8 cellular contexts compared by ENCODE assay signal in genomic region chr17:73091770-73092517, GRCh38. TPM values are rescaled to one million over a fixed set of nuclear protein-coding genes. Genes with fewer than 3 reads are reported as not detected.
DNase-seq lines count a peak whose midpoint lies in the region; ATAC-seq and TF ChIP-seq lines count a peak whose summit lies in the region.

No MANE protein-coding gene starts in this region.

- H3K9me3 ChIP-seq in Loucy (ENCODE audit: insufficient read depth, low read depth, low read length) = no peaks in the 10 kb centered on the region
- H3K9me3 ChIP-seq in osteoblast (ENCODE audit: low read depth, low read length) = no peaks in the 10 kb centered on the region

- peaks cover 4% of the 10 kb centered on the region for H3K27me3 Mint-ChIP-seq in activated T-helper 1 cell treated with anti-CD3 and anti-CD28 coated beads, Interleukin-12 subunit alpha, Interleukin-12 subunit beta, Interleukin-2, Interleukin-4 antibody, amounts not matched to agents 30 ng/mL and 10 ng/mL and 1 ng/mL, durations not matched to agents 14 hours and 24 hours and 36 hours (ENCODE audit: insufficient read depth)

- H4K20me1 ChIP-seq in Loucy (ENCODE audit: insufficient read depth, low read length, poor library complexity, severe bottlenecking) (no peaks in the 10 kb centered on the region), osteoblast (ENCODE audit: insufficient read depth, low read length) (peaks cover 11% of the 10 kb centered on the region)

- H3K9ac ChIP-seq in Loucy (ENCODE audit: low read depth, low read length, poor library complexity, severe bottlenecking) = peak overlapping the region; percentile 86

- H3K36me3 ChIP-seq in Loucy (ENCODE audit: insufficient read depth, low read length) = no peaks in the 10 kb centered on the region
- peaks cover 9% of the 10 kb centered on the region for H3K36me3 ChIP-seq in osteoblast (ENCODE audit: insufficient read depth, low read length)

- DNase-seq in COLO668 (lab: John Stamatoyannopoulos, UW; ENCODE audit: unreplicated experiment) = peak; percentile 30
- no peak for DNase-seq in activated T-helper 1 cell treated with anti-CD3 and anti-CD28 coated beads, Interleukin-12 subunit alpha, Interleukin-12 subunit beta, Interleukin-2, Interleukin-4 antibody, amounts not matched to agents 30 ng/mL and 10 ng/mL and 1 ng/mL, durations not matched to agents 14 hours and 24 hours and 36 hours (ENCODE audit: low spot score)
- no peak for DNase-seq in Right ventricle myocardium inferior (ENCODE audit: missing footprints)
- peak; percentile 81 for DNase-seq in osteoblast (ENCODE audit: insufficient read length, low spot score, missing footprints)
- DNase-seq in NCI-H2196 (lab: John Stamatoyannopoulos, UW; ENCODE audit: unreplicated experiment) = no peak
- DNase-seq in epidermal melanocyte (ENCODE audit: insufficient read length, low spot score) = no peak

- intact Hi-C loops in activated T-helper 1 cell treated with anti-CD3 and anti-CD28 coated beads, Interleukin-12 subunit alpha, Interleukin-12 subunit beta, Interleukin-2, Interleukin-4 antibody, amounts not matched to agents 30 ng/mL and 10 ng/mL and 1 ng/mL, durations not matched to agents 14 hours and 24 hours and 36 hours (cut with micrococcal nuclease) = loop anchor here (1.0 to 5.0 kb wide), 7 partner anchors 101 to 500 kb away; partner anchors contain the start of genes CDC42EP4 and COG1
- intact Hi-C loops in Right ventricle myocardium inferior (cut with DNase I) = loop anchor here (10.0 kb wide), 1 partner anchor 63 kb away; no protein-coding TSS in a partner anchor

- H3K9me2 ChIP-seq in Loucy (replicated peaks; ENCODE audit: low read depth, low read length) = no peaks in the 10 kb centered on the region

- no peak overlapping the region for H3K27ac ChIP-seq in osteoblast (ENCODE audit: low read depth, low read length)

- H3K9me3 Mint-ChIP-seq in activated T-helper 1 cell treated with anti-CD3 and anti-CD28 coated beads, Interleukin-12 subunit alpha, Interleukin-12 subunit beta, Interleukin-2, Interleukin-4 antibody, amounts not matched to agents 30 ng/mL and 10 ng/mL and 1 ng/mL, durations not matched to agents 14 hours and 24 hours and 36 hours = no peaks in the 10 kb centered on the region

- peak overlapping the region; percentile 98 for H3K27ac Mint-ChIP-seq in activated T-helper 1 cell treated with anti-CD3 and anti-CD28 coated beads, Interleukin-12 subunit alpha, Interleukin-12 subunit beta, Interleukin-2, Interleukin-4 antibody, amounts not matched to agents 30 ng/mL and 10 ng/mL and 1 ng/mL, durations not matched to agents 14 hours and 24 hours and 36 hours

- H3K36me3 Mint-ChIP-seq in activated T-helper 1 cell treated with anti-CD3 and anti-CD28 coated beads, Interleukin-12 subunit alpha, Interleukin-12 subunit beta, Interleukin-2, Interleukin-4 antibody, amounts not matched to agents 30 ng/mL and 10 ng/mL and 1 ng/mL, durations not matched to agents 14 hours and 24 hours and 36 hours (ENCODE audit: low read depth) = peaks cover 17% of the 10 kb centered on the region

- no peak for TF ChIP-seq CTCF in Loucy (conservative IDR thresholded peaks at IDR 0.05; ENCODE audit: low read length)
- no peak for TF ChIP-seq CTCF in osteoblast (IDR thresholded peaks at IDR 0.05; ENCODE audit: extremely low read depth, low read depth, low read length)

- peak; percentile 23 for ATAC-seq in GM19395 (IDR thresholded peaks at IDR 0.05; ENCODE audit: unreplicated experiment)
- peak; percentile 8 for ATAC-seq in Right ventricle myocardium inferior

- H3K79me2 ChIP-seq in Loucy (ENCODE audit: insufficient read depth, low read length) = peaks cover 18% of the 10 kb centered on the region
- no peaks in the 10 kb centered on the region for H3K79me2 ChIP-seq in osteoblast (ENCODE audit: insufficient read depth, low read length)

- H3K4me3 Mint-ChIP-seq in activated T-helper 1 cell treated with anti-CD3 and anti-CD28 coated beads, Interleukin-12 subunit alpha, Interleukin-12 subunit beta, Interleukin-2, Interleukin-4 antibody, amounts not matched to agents 30 ng/mL and 10 ng/mL and 1 ng/mL, durations not matched to agents 14 hours and 24 hours and 36 hours = peak overlapping the region; percentile 100

- H3K4me3 ChIP-seq in Loucy (ENCODE audit: low read length, poor library complexity, severe bottlenecking) = peak overlapping the region; percentile 88
- H3K4me3 ChIP-seq in osteoblast (ENCODE audit: insufficient read depth, low read length) = peak overlapping the region; percentile 86

- H3K27me3 ChIP-seq in Loucy (ENCODE audit: insufficient read depth, low read length, poor library complexity, severe bottlenecking) (no peaks in the 10 kb centered on the region), osteoblast (ENCODE audit: insufficient read depth, low read length) (no peaks in the 10 kb centered on the region)

- H3F3A ChIP-seq in Loucy (ENCODE audit: low read depth) = no peaks in the 10 kb centered on the region

- H3K4me1 ChIP-seq in Loucy (ENCODE audit: insufficient read depth, low read length, poor library complexity, severe bottlenecking) = peaks cover 21% of the 10 kb centered on the region
- H3K4me1 ChIP-seq in osteoblast (ENCODE audit: insufficient read depth, low read length) = peaks cover 16% of the 10 kb centered on the region

- peaks cover 22% of the 10 kb centered on the region for H3K4me1 Mint-ChIP-seq in activated T-helper 1 cell treated with anti-CD3 and anti-CD28 coated beads, Interleukin-12 subunit alpha, Interleukin-12 subunit beta, Interleukin-2, Interleukin-4 antibody, amounts not matched to agents 30 ng/mL and 10 ng/mL and 1 ng/mL, durations not matched to agents 14 hours and 24 hours and 36 hours (ENCODE audit: low read depth)

- H3K4me2 ChIP-seq in Loucy (ENCODE audit: low read depth, low read length, poor library complexity, severe bottlenecking) = peak overlapping the region; percentile 89
- peak overlapping the region; percentile 95 for H3K4me2 ChIP-seq in osteoblast (ENCODE audit: insufficient read depth, low read length)

- peak overlapping the region; percentile 68; the same call in 1 of the 2 replicates for H2AFZ ChIP-seq in Loucy (ENCODE audit: low read length)
- H2AFZ ChIP-seq in osteoblast (ENCODE audit: low read length) = peak overlapping the region; percentile 94

RNA-seq across cellular contexts. Expression of gene SLC39A11, which starts 0.5 kb away (rescaled TPM):
- total RNA-seq in activated T-helper 1 cell treated with anti-CD3 and anti-CD28 coated beads, Interleukin-12 subunit alpha, Interleukin-12 subunit beta, Interleukin-2, Interleukin-4 antibody, amounts not matched to agents 30 ng/mL and 10 ng/mL and 1 ng/mL, durations not matched to agents 14 hours and 24 hours and 36 hours = 20.9 and 25.7 TPM in 2 replicates
- total RNA-seq in Right ventricle myocardium inferior (6.9 TPM), osteoblast (20.9 and 27.1 TPM in 2 replicates)

Comparison
In these comparisons a context has a peak if more than half of its experiments do, and no peak if none do; other contexts are left out.
1. DNase-seq: peak in COLO668 (single experiment) and osteoblast (single experiment); none in activated T-helper 1 cell treated with anti-CD3 and anti-CD28 coated beads, Interleukin-12 subunit alpha, Interleukin-12 subunit beta, Interleukin-2, Interleukin-4 antibody, amounts not matched to agents 30 ng/mL and 10 ng/mL and 1 ng/mL, durations not matched to agents 14 hours and 24 hours and 36 hours (single experiment), Right ventricle myocardium inferior (single experiment), NCI-H2196 (single experiment) and epidermal melanocyte (single experiment).